8 cellular contexts compared by ENCODE assay signal in the genomic region with DNA sequence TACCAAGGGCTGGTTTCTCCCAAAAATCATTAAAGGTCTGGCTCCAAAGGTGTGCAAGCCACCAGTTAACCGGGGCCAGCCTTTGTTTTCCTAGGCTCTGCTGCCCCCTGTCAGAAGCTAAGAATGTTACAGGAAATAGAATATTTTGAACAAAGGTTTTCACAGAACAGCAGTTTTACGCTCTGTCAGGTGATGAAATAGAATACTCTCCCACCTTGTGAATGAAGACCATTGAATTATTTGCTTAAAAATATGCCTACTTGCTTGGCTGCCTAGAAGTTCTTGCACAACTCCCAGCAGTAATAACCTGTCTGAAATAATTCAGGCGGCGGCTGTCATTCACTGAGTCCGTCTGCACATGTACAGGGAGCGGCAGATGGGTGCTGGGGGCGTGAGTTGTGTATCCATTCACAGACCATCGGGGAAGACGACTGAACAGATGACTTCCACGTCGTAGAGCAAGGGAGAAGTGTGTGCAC. TPM values are rescaled to one million over a fixed set of nuclear protein-coding genes. Genes with fewer than 3 reads are reported as not detected.
DNase-seq lines count a peak whose midpoint lies in the region; ATAC-seq and TF ChIP-seq lines count a peak whose summit lies in the region.

No MANE protein-coding gene starts in this region.

- H3K4me1 Mint-ChIP-seq in natural killer cell: peaks cover 4 to 5% of the 10 kb centered on the region in 2 donors
- H3K4me1 Mint-ChIP-seq in stimulated activated memory B cell treated with anti-CD40 and anti-IgM and Interleukin-4, amounts not matched to agents 10 μg/mL and 1 μg/mL and 100 μg/mL, for 72 hours: peaks cover 36% of the 10 kb centered on the region

- DNase-seq in Caki2 (ENCODE audit: low read depth) (peak; percentile 50), NCI-H82 (lab: John Stamatoyannopoulos, UW) (peak; percentile 75), epidermal melanocyte (ENCODE audit: insufficient read length, low spot score) (peak; percentile 56), natural killer cell (peak; percentile 39), MV-4-11 (lab: John Stamatoyannopoulos, UW) (no peak)
- peak; percentile 61 for DNase-seq in activated CD8-positive, alpha-beta memory T cell treated with anti-CD3 and anti-CD28 coated beads, Interleukin-2, amount 50 U/mL, for 4 hours

- peak; percentile 83 for TF ChIP-seq CTCF in natural killer cell (IDR thresholded peaks at IDR 0.05)

- in situ Hi-C loops in Caki2 (cut with HindIII; ENCODE audit: low pct_unique_long_range_greater_than_20kb, low sequenced_read_pairs): no loop called here

- no peak overlapping the region for H3K4me3 Mint-ChIP-seq in natural killer cell
- H3K4me3 Mint-ChIP-seq in stimulated activated memory B cell treated with anti-CD40 and anti-IgM and Interleukin-4, amounts not matched to agents 10 μg/mL and 1 μg/mL and 100 μg/mL, for 72 hours: no peak overlapping the region

- no peak overlapping the region for H3K27ac Mint-ChIP-seq in natural killer cell
- peak overlapping the region; percentile 82 for H3K27ac Mint-ChIP-seq in stimulated activated memory B cell treated with anti-CD40 and anti-IgM and Interleukin-4, amounts not matched to agents 10 μg/mL and 1 μg/mL and 100 μg/mL, for 72 hours

- intact Hi-C loops in natural killer cell (cut with micrococcal nuclease): loop anchor here (1.0 kb wide), 5 partner anchors 187 to 627 kb away; no protein-coding TSS in a partner anchor

- no peaks in the 10 kb centered on the region for H3K9me3 Mint-ChIP-seq in natural killer cell
- H3K9me3 Mint-ChIP-seq in stimulated activated memory B cell treated with anti-CD40 and anti-IgM and Interleukin-4, amounts not matched to agents 10 μg/mL and 1 μg/mL and 100 μg/mL, for 72 hours: no peaks in the 10 kb centered on the region

- H3K36me3 Mint-ChIP-seq in natural killer cell: no peaks in the 10 kb centered on the region
- no peaks in the 10 kb centered on the region for H3K36me3 Mint-ChIP-seq in stimulated activated memory B cell treated with anti-CD40 and anti-IgM and Interleukin-4, amounts not matched to agents 10 μg/mL and 1 μg/mL and 100 μg/mL, for 72 hours

- peak; percentile 51 for ATAC-seq in HG02938 (IDR thresholded peaks at IDR 0.05; ENCODE audit: unreplicated experiment)
- ATAC-seq in natural killer cell: peak; percentile 60 to 82 (median 65)
- ATAC-seq in stimulated activated memory B cell treated with anti-CD40 and anti-IgM and Interleukin-4, amounts not matched to agents 10 μg/mL and 1 μg/mL and 100 μg/mL, for 72 hours: peak; percentile 72

- H3K27me3 Mint-ChIP-seq in natural killer cell (ENCODE audit: low read depth in 2 of 2): peaks cover 5 to 9% of the 10 kb centered on the region in 2 donors
- no peaks in the 10 kb centered on the region for H3K27me3 Mint-ChIP-seq in stimulated activated memory B cell treated with anti-CD40 and anti-IgM and Interleukin-4, amounts not matched to agents 10 μg/mL and 1 μg/mL and 100 μg/mL, for 72 hours

RNA-seq across cellular contexts. Expression of a gene that starts 56.3 kb away (rescaled TPM):
- total RNA-seq in Caki2 (2014; rRNA removed; shearing (Covaris generic); ENCODE audit: low replicate concordance): 157 and 159 TPM in 2 replicates
- total RNA-seq in natural killer cell: 100 to 1,000 TPM; 387 to 472 (median 447) TPM
